ENCODE assay signal across 18 cellular contexts in the genomic region with DNA sequence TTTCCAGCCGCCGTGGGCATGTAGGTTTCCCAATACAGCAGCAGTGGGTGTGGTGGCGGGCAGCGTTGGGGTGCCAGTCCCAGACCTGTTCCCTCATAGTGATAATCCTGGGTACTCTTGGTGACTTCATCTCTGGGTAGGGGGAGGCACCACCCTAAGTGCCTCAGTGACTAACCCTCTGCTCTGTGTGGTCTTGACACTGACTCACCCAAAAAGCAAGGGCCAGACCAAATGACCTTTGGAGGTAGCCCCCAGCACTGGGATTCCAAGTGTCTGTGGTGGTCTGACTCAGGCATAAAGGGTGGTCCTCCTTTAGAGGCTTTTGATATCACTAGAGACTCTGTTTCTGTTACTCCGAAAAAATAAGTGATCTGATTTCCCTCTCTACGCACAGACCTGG. TPM values are rescaled to one million over a fixed set of nuclear protein-coding genes. Genes with fewer than 3 reads are reported as not detected.
DNase-seq lines count a peak whose midpoint lies in the region; ATAC-seq and TF ChIP-seq lines count a peak whose summit lies in the region.
"Had no signal": no experiment of that assay in that cellular context is flagged by ENCODE, and none has a peak within 500 bp of the region (broad histone marks: within the 10 kb centered on the region; RNA-seq: fewer than 3 reads in every experiment).

No MANE protein-coding gene starts in this region.

- H3K27ac ChIP-seq in SK-N-SH (ENCODE audit: low read depth in 2 of 2, low read length in 1 of 2) (no peak overlapping the region), SJSA1 (peak overlapping the region; percentile 62), lower lobe of right lung (no peak overlapping the region), upper lobe of right lung (no peak overlapping the region)
- H3K27ac ChIP-seq: 22Rv1; BLaER1 treated with 17β-estradiol and CSF1 and Interleukin-3, amounts not matched to agents 10 nM and 100 nM; HL-60 had no signal

- no peak for DNase-seq in SK-N-SH
- peak; percentile 81 to 89 for DNase-seq in SJSA1 (ENCODE audit: low read depth in 1 of 2, low spot score in 2 of 2)
- DNase-seq in lower lobe of right lung, result no peak
- DNase-seq in upper lobe of right lung, result no peak
- DNase-seq in MV-4-11 (lab: John Stamatoyannopoulos, UW), result no peak
- DNase-seq: DMS 273 treated with DMSO at 0.1 percent for 48 hours, EL, NCI-H1092 treated with DMSO at 0.1 percent for 48 hours, NCI-H1694, NCI-H446 treated with DMSO at 0.1 percent for 48 hours, NCI-H774 had no signal

- no peaks in the 10 kb centered on the region for H4K20me1 ChIP-seq in SK-N-SH (ENCODE audit: insufficient read depth)

- H3F3A ChIP-seq in SK-N-SH (replicated peaks; ENCODE audit: insufficient read depth), result peaks cover 4% of the 10 kb centered on the region

- peaks cover 10% of the 10 kb centered on the region; the same call in 1 of the 2 replicates for H3K27me3 ChIP-seq in SK-N-SH (ENCODE audit: insufficient read depth)
- no peaks in the 10 kb centered on the region for H3K27me3 ChIP-seq in SJSA1 (replicated peaks)
- peaks cover 33% of the 10 kb centered on the region for H3K27me3 ChIP-seq in lower lobe of right lung (ENCODE audit: low read depth)
- peaks cover 21% of the 10 kb centered on the region for H3K27me3 ChIP-seq in upper lobe of right lung

- H3K9ac ChIP-seq in SK-N-SH, result no peak overlapping the region

- peak overlapping the region; percentile 85 for H3K4me2 ChIP-seq in SK-N-SH

- H3K9me3 ChIP-seq in SK-N-SH, result no peaks in the 10 kb centered on the region
- H3K9me3 ChIP-seq in SJSA1 (replicated peaks), result no peaks in the 10 kb centered on the region
- H3K9me3 ChIP-seq in lower lobe of right lung, result no peaks in the 10 kb centered on the region
- no peaks in the 10 kb centered on the region for H3K9me3 ChIP-seq in upper lobe of right lung
- H3K9me3 ChIP-seq: BLaER1 treated with 17β-estradiol and CSF1 and Interleukin-3, amounts not matched to agents 10 nM and 100 nM had no signal

- no peak overlapping the region for H2AFZ ChIP-seq in SK-N-SH (ENCODE audit: low read depth)

- TF ChIP-seq RAD21 in SK-N-SH (IDR thresholded peaks at IDR 0.05; ENCODE audit: low read length), result no peak

- WGBS in SK-N-SH (ENCODE audit: low lambda C conversion rate), result 86% methylated on average over 5 of the region's 6 CpGs

- H3K9me2 ChIP-seq in SK-N-SH, result no peaks in the 10 kb centered on the region

- intact Hi-C loops in lower lobe of right lung (cut with DNase I), result no loop called here
- intact Hi-C loops in upper lobe of right lung (cut with DNase I), result no loop called here

- no peaks in the 10 kb centered on the region for H3K79me2 ChIP-seq in SK-N-SH (ENCODE audit: insufficient read depth)

- POLR2A ChIA-PET in SK-N-SH (lab: Yijun Ruan, JAX), result no interaction called here

- H3K4me1 ChIP-seq in SK-N-SH (ENCODE audit: control insufficient read depth in 1 of 2, insufficient read depth in 2 of 2, low read depth in 1 of 2, low read length in 1 of 2), result peaks cover 0 to 8% of the 10 kb centered on the region in 2 experiments; a peak in 1 of 4 replicates
- peaks cover 42% of the 10 kb centered on the region for H3K4me1 ChIP-seq in SJSA1 (replicated peaks)
- peaks cover 10% of the 10 kb centered on the region for H3K4me1 ChIP-seq in lower lobe of right lung
- H3K4me1 ChIP-seq in upper lobe of right lung, result peaks cover 2% of the 10 kb centered on the region

- CTCF ChIA-PET in SK-N-SH (lab: Yijun Ruan, JAX), result interaction anchor here (0.8 to 4.5 kb wide), 15 partner anchors 8 to 140 kb away, joined by 3 to 35 read pairs (median 5); no protein-coding TSS in a partner anchor

- TF ChIP-seq CTCF in SK-N-SH (IDR thresholded peaks at IDR 0.05) (no peak), lower lobe of right lung (IDR thresholded peaks at IDR 0.05) (no peak), upper lobe of right lung (IDR thresholded peaks at IDR 0.05) (no peak)

- no peak for ATAC-seq in SK-N-SH treated with all-trans-retinoic acid at 6 μM for 48 hours
- no peak for ATAC-seq in lower lobe of right lung
- ATAC-seq in upper lobe of right lung, result no peak
- ATAC-seq in HG02970 (IDR thresholded peaks at IDR 0.05; ENCODE audit: low FRiP score, unreplicated experiment), result no peak
- no peak for ATAC-seq in HG03280 (IDR thresholded peaks at IDR 0.05; ENCODE audit: unreplicated experiment)

- no peaks in the 10 kb centered on the region for H3K36me3 ChIP-seq in SK-N-SH (replicated peaks in 1 of 2; ENCODE audit: control insufficient read depth in 1 of 2, insufficient read depth in 2 of 2, low read length in 1 of 2)
- H3K36me3 ChIP-seq in SJSA1, result peaks cover 4% of the 10 kb centered on the region; the same call in 1 of the 2 replicates
- H3K36me3 ChIP-seq in lower lobe of right lung, result no peaks in the 10 kb centered on the region
- no peaks in the 10 kb centered on the region for H3K36me3 ChIP-seq in upper lobe of right lung
- H3K36me3 ChIP-seq: BLaER1 treated with 17β-estradiol and CSF1 and Interleukin-3, amounts not matched to agents 10 nM and 100 nM had no signal

- TF ChIP-seq EP300 in SK-N-SH (IDR thresholded peaks at IDR 0.05; ENCODE audit: borderline replicate concordance in 1 of 2, low read depth in 1 of 2, low read length in 1 of 2), result no peak

- H3K4me3 ChIP-seq in SK-N-SH (ENCODE audit: low read depth in 2 of 2, low read length in 1 of 2) (no peak overlapping the region), SJSA1 (peak overlapping the region; percentile 43), lower lobe of right lung (peak overlapping the region; percentile 43), upper lobe of right lung (peak overlapping the region; percentile 8)
- H3K4me3 ChIP-seq: K562 had no signal

TF ChIP-seq in SK-N-SH, 30 proteins besides CTCF, POLR2A, EP300 and RAD21:
- no peak for TF ChIP-seq SMC3 (IDR thresholded peaks at IDR 0.05; ENCODE audit: low read depth, low read length)

TF ChIP-seq in SK-N-SH treated with all-trans-retinoic acid at 6 μM for 48 hours, 23 proteins besides CTCF, POLR2A, EP300 and RAD21:
- TF ChIP-seq ISL1 (CRISPR knock-in tag; IDR thresholded peaks at IDR 0.05) (no peak), ZNF70 (CRISPR knock-in tag; IDR thresholded peaks at IDR 0.05) (no peak), ESRRG (CRISPR knock-in tag; IDR thresholded peaks at IDR 0.05) (no peak), ZFP30 (CRISPR knock-in tag; IDR thresholded peaks at IDR 0.05) (no peak), BACH2 (CRISPR knock-in tag; IDR thresholded peaks at IDR 0.05; ENCODE audit: borderline replicate concordance) (no peak), ZC3H10 (CRISPR knock-in tag; IDR thresholded peaks at IDR 0.05) (no peak), TCF4 (CRISPR knock-in tag; IDR thresholded peaks at IDR 0.05; ENCODE audit: borderline replicate concordance) (no peak), OSR1 (CRISPR knock-in tag; IDR thresholded peaks at IDR 0.05) (no peak), ZFP3 (CRISPR knock-in tag; IDR thresholded peaks at IDR 0.05) (no peak), RARB (CRISPR knock-in tag; IDR thresholded peaks at IDR 0.05) (no peak), CSDC2 (CRISPR knock-in tag; IDR thresholded peaks at IDR 0.05) (no peak), POU6F1 (CRISPR knock-in tag; IDR thresholded peaks at IDR 0.05; ENCODE audit: borderline replicate concordance, low read depth) (no peak)
- TF ChIP-seq, protein P1, sequence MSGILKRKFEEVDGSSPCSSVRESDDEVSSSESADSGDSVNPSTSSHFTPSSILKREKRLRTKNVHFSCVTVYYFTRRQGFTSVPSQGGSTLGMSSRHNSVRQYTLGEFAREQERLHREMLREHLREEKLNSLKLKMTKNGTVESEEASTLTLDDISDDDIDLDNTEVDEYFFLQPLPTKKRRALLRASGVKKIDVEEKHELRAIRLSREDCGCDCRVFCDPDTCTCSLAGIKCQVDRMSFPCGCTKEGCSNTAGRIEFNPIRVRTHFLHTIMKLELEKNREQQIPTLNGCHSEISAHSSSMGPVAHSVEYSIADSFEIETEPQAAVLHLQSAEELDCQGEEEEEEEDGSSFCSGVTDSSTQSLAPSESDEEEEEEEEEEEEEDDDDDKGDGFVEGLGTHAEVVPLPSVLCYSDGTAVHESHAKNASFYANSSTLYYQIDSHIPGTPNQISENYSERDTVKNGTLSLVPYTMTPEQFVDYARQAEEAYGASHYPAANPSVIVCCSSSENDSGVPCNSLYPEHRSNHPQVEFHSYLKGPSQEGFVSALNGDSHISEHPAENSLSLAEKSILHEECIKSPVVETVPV (CRISPR knock-in tag; IDR thresholded peaks at IDR 0.05), result no peak
- TF ChIP-seq, protein P2, sequence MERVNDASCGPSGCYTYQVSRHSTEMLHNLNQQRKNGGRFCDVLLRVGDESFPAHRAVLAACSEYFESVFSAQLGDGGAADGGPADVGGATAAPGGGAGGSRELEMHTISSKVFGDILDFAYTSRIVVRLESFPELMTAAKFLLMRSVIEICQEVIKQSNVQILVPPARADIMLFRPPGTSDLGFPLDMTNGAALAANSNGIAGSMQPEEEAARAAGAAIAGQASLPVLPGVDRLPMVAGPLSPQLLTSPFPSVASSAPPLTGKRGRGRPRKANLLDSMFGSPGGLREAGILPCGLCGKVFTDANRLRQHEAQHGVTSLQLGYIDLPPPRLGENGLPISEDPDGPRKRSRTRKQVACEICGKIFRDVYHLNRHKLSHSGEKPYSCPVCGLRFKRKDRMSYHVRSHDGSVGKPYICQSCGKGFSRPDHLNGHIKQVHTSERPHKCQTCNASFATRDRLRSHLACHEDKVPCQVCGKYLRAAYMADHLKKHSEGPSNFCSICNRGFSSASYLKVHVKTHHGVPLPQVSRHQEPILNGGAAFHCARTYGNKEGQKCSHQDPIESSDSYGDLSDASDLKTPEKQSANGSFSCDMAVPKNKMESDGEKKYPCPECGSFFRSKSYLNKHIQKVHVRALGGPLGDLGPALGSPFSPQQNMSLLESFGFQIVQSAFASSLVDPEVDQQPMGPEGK (CRISPR knock-in tag; IDR thresholded peaks at IDR 0.05; ENCODE audit: borderline replicate concordance), result no peak

RNA-seq across cellular contexts. Expression of gene CALB2, which starts 0.9 kb away (rescaled TPM):
- polyA plus RNA-seq in SK-N-SH (2012; rRNA removed), result 0.12 and 0.23 TPM in 2 replicates
- 0.05 and 0.06 TPM in 2 replicates for polyA plus RNA-seq in SK-N-SH (2012; cell fraction: cytosol; rRNA removed)
- 0.06 TPM in 1 of 2 replicates, not detected in the other for polyA plus RNA-seq in SK-N-SH (2012; cell fraction: nucleus; rRNA removed)
- 50.4 and 55.0 TPM in 2 replicates for total RNA-seq in SJSA1 (2014; rRNA removed; shearing (Covaris generic))
- 1.6 TPM for total RNA-seq in lower lobe of right lung
- total RNA-seq in upper lobe of right lung, result 4.6 TPM
- total RNA-seq: K562 had no signal
- polyA plus RNA-seq: K562 had no signal

Comparison
In these comparisons a context has a peak if more than half of its experiments do, and no peak if none do; other contexts are left out.
1. DNase-seq: peak in SJSA1 (2 of 2); none in SK-N-SH (single experiment), lower lobe of right lung (single experiment), upper lobe of right lung (single experiment) and MV-4-11 (single experiment).
2. H3K4me3 ChIP-seq: peak in SJSA1 (single experiment), lower lobe of right lung (single experiment) and upper lobe of right lung (single experiment); none in SK-N-SH (0 of 2).